In genomic region chr11:777288-778255, GRCh38 we compare ENCODE assay signal across 8 cellular contexts. TPM values are rescaled to one million over a fixed set of nuclear protein-coding genes. Genes with fewer than 3 reads are reported as not detected.
A peak's percentile ranks its signal among the peaks of the same experiment; 100 is the strongest.
DNase-seq lines count a peak whose midpoint lies in the region; ATAC-seq and TF ChIP-seq lines count a peak whose summit lies in the region.

Gene GATD1, minus strand, starts transcription at chr11:777487. Its CDS starts 25 bp downstream, at chr11:777462.

- H3K4me2 ChIP-seq in SU-DHL-6 (ENCODE audit: low read depth, low read length, poor library complexity, severe bottlenecking) (peak within 1 kb of the TSS; percentile 93), parathyroid adenoma (ENCODE audit: low read length) (peak within 1 kb of the TSS; percentile 87)

- intact Hi-C loops in Right ventricle myocardium inferior (cut with DNase I) (no loop called here), tibial artery (cut with DNase I; ENCODE audit: low total_unique reads) (no loop called here)

- no peaks in the 10 kb centered on the region for H3K9me3 ChIP-seq in SU-DHL-6 (ENCODE audit: insufficient read depth, low read length)
- no peaks in the 10 kb centered on the region for H3K9me3 ChIP-seq in parathyroid adenoma (ENCODE audit: control insufficient read depth, low read length)
- H3K9me3 ChIP-seq in tibial artery: no peaks in the 10 kb centered on the region

- no peaks in the 10 kb centered on the region for H3K36me3 ChIP-seq in SU-DHL-6 (ENCODE audit: low read length)
- no peaks in the 10 kb centered on the region for H3K36me3 ChIP-seq in parathyroid adenoma (ENCODE audit: control insufficient read depth, insufficient read depth, low read length)
- peaks cover 0 to 29% (median 4%) of the 10 kb centered on the region in 3 donors for H3K36me3 ChIP-seq in tibial artery

- H3K4me1 Mint-ChIP-seq in activated naive CD8-positive, alpha-beta T cell treated with anti-CD3 and anti-CD28 coated beads for 36 hours: peaks cover 28% of the 10 kb centered on the region

- H3K27ac ChIP-seq in SU-DHL-6 (ENCODE audit: low read depth, low read length) (peak within 1 kb of the TSS; percentile 77), parathyroid adenoma (no peak within 1 kb of the TSS), tibial artery (peak within 1 kb of the TSS; percentile 84 to 90)

- H2AFZ ChIP-seq in SU-DHL-6 (ENCODE audit: low read depth, low read length, severe bottlenecking): peak within 1 kb of the TSS; percentile 96
- peak within 1 kb of the TSS; percentile 93 for H2AFZ ChIP-seq in parathyroid adenoma

- H3K9me3 Mint-ChIP-seq in activated naive CD8-positive, alpha-beta T cell treated with anti-CD3 and anti-CD28 coated beads for 36 hours: no peaks in the 10 kb centered on the region

- no peaks in the 10 kb centered on the region for H3K9me2 ChIP-seq in SU-DHL-6 (replicated peaks; ENCODE audit: insufficient read depth, low read length)

- H3K79me2 ChIP-seq in SU-DHL-6 (ENCODE audit: insufficient read depth, low read length) (peaks cover 54% of the 10 kb centered on the region), parathyroid adenoma (peaks cover 4% of the 10 kb centered on the region)

- ATAC-seq in HG02571 (IDR thresholded peaks at IDR 0.05; ENCODE audit: unreplicated experiment) (peak; percentile 54), Right ventricle myocardium inferior (peak; percentile 94)

- H3K27me3 Mint-ChIP-seq in activated naive CD8-positive, alpha-beta T cell treated with anti-CD3 and anti-CD28 coated beads for 36 hours: no peaks in the 10 kb centered on the region

- DNase-seq in GM10248 (ENCODE audit: extremely low spot score) (peak; percentile 100), NCI-H1092 (lab: John Stamatoyannopoulos, UW) (peak; percentile 83), Right ventricle myocardium inferior (ENCODE audit: missing footprints) (peak; percentile 96), tibial artery (peak; percentile 85 to 94)
- peak; percentile 98 for DNase-seq in activated naive CD8-positive, alpha-beta T cell treated with anti-CD3 and anti-CD28 coated beads for 36 hours

- POLR2A ChIA-PET in GM10248 (lab: Yijun Ruan, JAX): interaction anchor here (0.5 to 0.7 kb wide), 2 partner anchors 61 to 148 kb away, joined by 4 read pairs; no protein-coding TSS in a partner anchor

- H3K4me1 ChIP-seq in parathyroid adenoma: no peaks in the 10 kb centered on the region
- peaks cover 0 to 46% (median 30%) of the 10 kb centered on the region in 4 donors for H3K4me1 ChIP-seq in tibial artery

- no peaks in the 10 kb centered on the region for H4K20me1 ChIP-seq in SU-DHL-6 (ENCODE audit: low read depth, low read length)

- H3K4me3 ChIP-seq in SU-DHL-6 (ENCODE audit: insufficient read depth, low read length, poor library complexity, severe bottlenecking) (peak within 1 kb of the TSS; percentile 99), parathyroid adenoma (ENCODE audit: low read depth, low read length) (peak within 1 kb of the TSS; percentile 58), tibial artery (peak within 1 kb of the TSS; percentile 83 to 89)

- H3K4me3 Mint-ChIP-seq in activated naive CD8-positive, alpha-beta T cell treated with anti-CD3 and anti-CD28 coated beads for 36 hours: peak within 1 kb of the TSS; percentile 91

- no peaks in the 10 kb centered on the region for H3K27me3 ChIP-seq in SU-DHL-6 (ENCODE audit: low read length)
- H3K27me3 ChIP-seq in parathyroid adenoma (ENCODE audit: control insufficient read depth, insufficient read depth, low read length): no peaks in the 10 kb centered on the region
- H3K27me3 ChIP-seq in tibial artery: no peaks in the 10 kb centered on the region

- H3K27ac Mint-ChIP-seq in activated naive CD8-positive, alpha-beta T cell treated with anti-CD3 and anti-CD28 coated beads for 36 hours: peak within 1 kb of the TSS; percentile 83

- CTCF ChIA-PET in GM10248 (lab: Yijun Ruan, JAX): interaction anchor here (2.7 to 2.8 kb wide), 2 partner anchors 12 to 13 kb away, joined by 10 to 11 read pairs; partner anchors contain the start of gene CEND1

- H3K9ac ChIP-seq in SU-DHL-6 (ENCODE audit: low read length) (peak within 1 kb of the TSS; percentile 100), parathyroid adenoma (peak within 1 kb of the TSS; percentile 28)

- no peak for TF ChIP-seq CTCF in GM10248 (IDR thresholded peaks at IDR 0.05; ENCODE audit: control extremely low read depth, extremely low read depth, low read depth, missing control alignments)
- no peak for TF ChIP-seq CTCF in SU-DHL-6 (IDR thresholded peaks at IDR 0.05; ENCODE audit: insufficient read depth, low read length, poor library complexity, severe bottlenecking)
- TF ChIP-seq CTCF in parathyroid adenoma (IDR thresholded peaks at IDR 0.05): no peak
- TF ChIP-seq CTCF in tibial artery (IDR thresholded peaks at IDR 0.05): no peak

- H3F3A ChIP-seq in SU-DHL-6 (ENCODE audit: insufficient read depth): no peaks in the 10 kb centered on the region

- peaks cover 13% of the 10 kb centered on the region for H3K36me3 Mint-ChIP-seq in activated naive CD8-positive, alpha-beta T cell treated with anti-CD3 and anti-CD28 coated beads for 36 hours

RNA-seq across cellular contexts. Expression of gene GATD1, which starts in this region (rescaled TPM):
- total RNA-seq in activated naive CD8-positive, alpha-beta T cell treated with anti-CD3 and anti-CD28 coated beads for 36 hours: 10 to 100 TPM; 47.7 to 51.9 TPM
- total RNA-seq in Right ventricle myocardium inferior: 18.3 TPM
